Comparison of ENCODE assay signal across 11 cellular contexts in genomic region chr1:7224644-7225043, GRCh38.
DNase-seq lines count a peak whose midpoint lies in the region; ATAC-seq, FAIRE-seq and TF ChIP-seq lines count a peak whose summit lies in the region.
"Had no signal": no experiment of that assay in that cellular context is flagged by ENCODE, and none has a peak within 500 bp of the region (broad histone marks: within the 10 kb centered on the region; RNA-seq: fewer than 3 reads in every experiment).

No MANE protein-coding gene starts in this region.

- no peaks in the 10 kb centered on the region for H3K4me1 Mint-ChIP-seq in naive thymus-derived CD8-positive, alpha-beta T cell

- peaks cover 8% of the 10 kb centered on the region for H3K9me3 ChIP-seq in A549
- H3K9me3 ChIP-seq in effector memory CD4-positive, alpha-beta T cell (ENCODE audit: control insufficient read depth, low read length) = no peaks in the 10 kb centered on the region
- H3K9me3 ChIP-seq: Caco-2, upper lobe of left lung had no signal

- WGBS in A549 (ENCODE audit: missing lambda C conversion rate) = 93% methylated on average over 13 of the region's 13 CpGs

- H3K4me3 ChIP-seq in A549 (no peak overlapping the region), fibroblast of mammary gland (ENCODE audit: control insufficient read depth, low read depth, low read length) (no peak overlapping the region)
- no peak overlapping the region for H3K4me3 ChIP-seq in effector memory CD4-positive, alpha-beta T cell (ENCODE audit: insufficient read depth, low read depth, low read length, poor library complexity, severe bottlenecking)
- H3K4me3 ChIP-seq: SJSA1, upper lobe of left lung had no signal

- H3K4me3 Mint-ChIP-seq in naive thymus-derived CD8-positive, alpha-beta T cell = no peak overlapping the region

- H3K9me3 Mint-ChIP-seq in naive thymus-derived CD8-positive, alpha-beta T cell = peaks cover 0 to 3% (median 0%) of the 10 kb centered on the region in 9 donors

- H3K36me3 ChIP-seq in effector memory CD4-positive, alpha-beta T cell (ENCODE audit: control insufficient read depth, insufficient read depth, low read length) = no peaks in the 10 kb centered on the region
- H3K36me3 ChIP-seq: SJSA1, upper lobe of left lung had no signal

- POLR2A ChIA-PET in A549 (lab: Yijun Ruan, JAX) = no interaction called here
- POLR2A ChIA-PET in naive thymus-derived CD8-positive, alpha-beta T cell (lab: Charles Lee) = no interaction called here

- no peak for FAIRE-seq in A549 (lab: Jason Lieb, UNC)

- H3K27ac Mint-ChIP-seq in naive thymus-derived CD8-positive, alpha-beta T cell = no peak overlapping the region

- no peak for TF ChIP-seq EP300 in A549 (IDR thresholded peaks at IDR 0.05)

- peak overlapping the region; percentile 73 to 87; a peak in 5 of 6 replicates for H3K27ac ChIP-seq in A549
- H3K27ac ChIP-seq in effector memory CD4-positive, alpha-beta T cell (ENCODE audit: insufficient read depth, low read length, poor library complexity, severe bottlenecking) = no peak overlapping the region
- H3K27ac ChIP-seq: SJSA1, upper lobe of left lung had no signal

- TF ChIP-seq CTCF in A549 (IDR thresholded peaks at IDR 0.05) = no peak
- peak; percentile 8 for TF ChIP-seq CTCF in fibroblast of mammary gland (conservative IDR thresholded peaks at IDR 0.05; ENCODE audit: control insufficient read depth, insufficient read depth, low read depth, low read length)

- no peak for TF ChIP-seq POLR2A in A549 (IDR thresholded peaks at IDR 0.05; ENCODE audit: low read length)

- H3K4me2 ChIP-seq in A549 = no peak overlapping the region

- CTCF ChIA-PET in A549 (lab: Yijun Ruan, JAX) = interaction anchor here (1.2 kb wide), 1 partner anchor 75 kb away, joined by 3 read pairs; no protein-coding TSS in a partner anchor

- H3K27me3 Mint-ChIP-seq in naive thymus-derived CD8-positive, alpha-beta T cell = peaks cover 3 to 45% (median 32%) of the 10 kb centered on the region in 5 donors

- no peak for ATAC-seq in A549
- ATAC-seq in GM19467 (IDR thresholded peaks at IDR 0.05; ENCODE audit: unreplicated experiment) = no peak
- no peak for ATAC-seq in naive thymus-derived CD8-positive, alpha-beta T cell
- ATAC-seq in GM19328 (IDR thresholded peaks at IDR 0.05; ENCODE audit: unreplicated experiment) = no peak

- DNase-seq in A549 (ENCODE audit: low read depth in 1 of 2, low spot score in 1 of 2) (peak in 1 of 2 experiments; percentile 31), H4 (ENCODE audit: low spot score) (peak; percentile 7), NCI-H748 (lab: John Stamatoyannopoulos, UW; ENCODE audit: unreplicated experiment) (peak; percentile 84), fibroblast of mammary gland (ENCODE audit: low read depth) (peak; percentile 26)
- DNase-seq in naive thymus-derived CD8-positive, alpha-beta T cell = no peak
- no peak for DNase-seq in effector memory CD4-positive, alpha-beta T cell
- DNase-seq: Caco-2 had no signal

- H3K27me3 ChIP-seq in effector memory CD4-positive, alpha-beta T cell (replicated peaks; ENCODE audit: control insufficient read depth, insufficient read depth, low read length, poor library complexity, severe bottlenecking) = no peaks in the 10 kb centered on the region
- H3K27me3 ChIP-seq: SJSA1, upper lobe of left lung had no signal

- no peaks in the 10 kb centered on the region for H3K36me3 Mint-ChIP-seq in naive thymus-derived CD8-positive, alpha-beta T cell

- H3K4me1 ChIP-seq in A549 = peaks cover 34% of the 10 kb centered on the region
- H3K4me1 ChIP-seq in effector memory CD4-positive, alpha-beta T cell (ENCODE audit: control insufficient read depth, insufficient read depth, low read length, poor library complexity, severe bottlenecking) = no peaks in the 10 kb centered on the region
- H3K4me1 ChIP-seq: Caco-2, upper lobe of left lung had no signal

- TF ChIP-seq RAD21 in A549 (conservative IDR thresholded peaks at IDR 0.05 in 1 of 2, IDR thresholded peaks at IDR 0.05 in 1 of 2) = no peak

TF ChIP-seq in A549, 52 proteins besides CTCF, POLR2A, EP300 and RAD21:
- TF ChIP-seq RARB (CRISPR knock-in tag; IDR thresholded peaks at IDR 0.05) (no peak), MAZ (IDR thresholded peaks at IDR 0.05; ENCODE audit: borderline replicate concordance, low read depth, low read length) (no peak), TFCP2L1 (CRISPR knock-in tag; IDR thresholded peaks at IDR 0.05) (no peak), ZFP36 (IDR thresholded peaks at IDR 0.05; ENCODE audit: borderline replicate concordance, partially characterized antibody) (no peak), SREBF2 (IDR thresholded peaks at IDR 0.05) (no peak), HMGXB4 (CRISPR knock-in tag; IDR thresholded peaks at IDR 0.05; ENCODE audit: borderline replicate concordance) (no peak), RNF2 (IDR thresholded peaks at IDR 0.05; ENCODE audit: borderline replicate concordance, low read depth) (no peak), JUN (IDR thresholded peaks at IDR 0.05) (no peak), EHMT2 (IDR thresholded peaks at IDR 0.05; ENCODE audit: low read depth) (no peak), HEYL (CRISPR knock-in tag; IDR thresholded peaks at IDR 0.05) (no peak), FOXS1 (CRISPR knock-in tag; IDR thresholded peaks at IDR 0.05) (no peak), HES2 (IDR thresholded peaks at IDR 0.05) (no peak), GATA3 (IDR thresholded peaks at IDR 0.05; ENCODE audit: borderline replicate concordance) (no peak), CBX2 (IDR thresholded peaks at IDR 0.05; ENCODE audit: borderline replicate concordance, low read depth) (no peak), FOSL2 (IDR thresholded peaks at IDR 0.05) (no peak), FOSL2 (CRISPR knock-in tag; IDR thresholded peaks at IDR 0.05) (no peak), MAX (IDR thresholded peaks at IDR 0.05) (no peak), HOXA7 (CRISPR knock-in tag; IDR thresholded peaks at IDR 0.05) (no peak), KDM1A (IDR thresholded peaks at IDR 0.05; ENCODE audit: low read depth) (no peak)
- TF ChIP-seq, protein P1, sequence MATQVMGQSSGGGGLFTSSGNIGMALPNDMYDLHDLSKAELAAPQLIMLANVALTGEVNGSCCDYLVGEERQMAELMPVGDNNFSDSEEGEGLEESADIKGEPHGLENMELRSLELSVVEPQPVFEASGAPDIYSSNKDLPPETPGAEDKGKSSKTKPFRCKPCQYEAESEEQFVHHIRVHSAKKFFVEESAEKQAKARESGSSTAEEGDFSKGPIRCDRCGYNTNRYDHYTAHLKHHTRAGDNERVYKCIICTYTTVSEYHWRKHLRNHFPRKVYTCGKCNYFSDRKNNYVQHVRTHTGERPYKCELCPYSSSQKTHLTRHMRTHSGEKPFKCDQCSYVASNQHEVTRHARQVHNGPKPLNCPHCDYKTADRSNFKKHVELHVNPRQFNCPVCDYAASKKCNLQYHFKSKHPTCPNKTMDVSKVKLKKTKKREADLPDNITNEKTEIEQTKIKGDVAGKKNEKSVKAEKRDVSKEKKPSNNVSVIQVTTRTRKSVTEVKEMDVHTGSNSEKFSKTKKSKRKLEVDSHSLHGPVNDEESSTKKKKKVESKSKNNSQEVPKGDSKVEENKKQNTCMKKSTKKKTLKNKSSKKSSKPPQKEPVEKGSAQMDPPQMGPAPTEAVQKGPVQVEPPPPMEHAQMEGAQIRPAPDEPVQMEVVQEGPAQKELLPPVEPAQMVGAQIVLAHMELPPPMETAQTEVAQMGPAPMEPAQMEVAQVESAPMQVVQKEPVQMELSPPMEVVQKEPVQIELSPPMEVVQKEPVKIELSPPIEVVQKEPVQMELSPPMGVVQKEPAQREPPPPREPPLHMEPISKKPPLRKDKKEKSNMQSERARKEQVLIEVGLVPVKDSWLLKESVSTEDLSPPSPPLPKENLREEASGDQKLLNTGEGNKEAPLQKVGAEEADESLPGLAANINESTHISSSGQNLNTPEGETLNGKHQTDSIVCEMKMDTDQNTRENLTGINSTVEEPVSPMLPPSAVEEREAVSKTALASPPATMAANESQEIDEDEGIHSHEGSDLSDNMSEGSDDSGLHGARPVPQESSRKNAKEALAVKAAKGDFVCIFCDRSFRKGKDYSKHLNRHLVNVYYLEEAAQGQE (IDR thresholded peaks at IDR 0.05) = no peak

Comparison
In these comparisons a context has a peak if more than half of its experiments do, and no peak if none do; other contexts are left out.
1. DNase-seq: peak in H4 (single experiment), NCI-H748 (single experiment) and fibroblast of mammary gland (single experiment); none in naive thymus-derived CD8-positive, alpha-beta T cell (0 of 10) and effector memory CD4-positive, alpha-beta T cell (0 of 3).